Comparison of ENCODE assay signal across 22 cellular contexts in the genomic region with DNA sequence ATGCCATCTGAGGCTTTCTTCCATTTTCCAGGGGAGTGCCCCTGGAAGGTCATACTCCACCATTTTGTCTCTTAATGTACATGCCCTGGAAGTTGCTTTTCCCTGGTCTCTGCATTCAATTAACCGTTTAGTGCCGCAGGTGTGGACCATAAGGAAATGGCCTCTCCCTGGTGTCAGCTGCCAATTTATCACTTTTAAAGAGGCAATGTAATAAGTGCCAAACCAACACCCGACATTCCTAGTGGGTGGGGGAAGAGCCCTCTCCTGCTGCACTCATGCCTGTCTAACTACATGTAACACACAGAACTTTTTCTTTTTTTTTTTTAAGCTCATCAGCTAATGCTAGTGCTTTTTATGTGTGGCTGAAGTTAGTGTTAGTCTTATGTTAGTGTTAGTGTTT. TPM values are rescaled to one million over a fixed set of nuclear protein-coding genes. Genes with fewer than 3 reads are reported as not detected.
DNase-seq lines count a peak whose midpoint lies in the region; ATAC-seq and TF ChIP-seq lines count a peak whose summit lies in the region.
"Had no signal": no experiment of that assay in that cellular context is flagged by ENCODE, and none has a peak within 500 bp of the region (broad histone marks: within the 10 kb centered on the region; RNA-seq: fewer than 3 reads in every experiment).

No MANE protein-coding gene starts in this region.

- H3K9ac ChIP-seq in HUES48 (ENCODE audit: low read depth, low read length) (no peak overlapping the region), endodermal cell (ENCODE audit: extremely low read depth, low read length, poor library complexity, severe bottlenecking) (no peak overlapping the region)

- no peak overlapping the region for H3K4me3 Mint-ChIP-seq in endodermal cell
- H3K4me3 Mint-ChIP-seq: brain; CD4-positive, alpha-beta T cell; nephron progenitor cell; T-helper 17 cell had no signal

- peaks cover 7% of the 10 kb centered on the region for H3K36me3 Mint-ChIP-seq in endodermal cell (ENCODE audit: low read depth)

- H3K4me1 Mint-ChIP-seq in endodermal cell = peaks cover 23% of the 10 kb centered on the region

- in situ Hi-C loops in ACHN (cut with HindIII; ENCODE audit: low pct_ligation_motif_present, low pct_unique_long_range_greater_than_20kb, low sequenced_read_pairs) = no loop called here

- no peak overlapping the region for H2AFZ ChIP-seq in osteoblast (ENCODE audit: low read length)

- 92 to 96% methylated on average over 2 to 3 of the region's 3 CpGs for WGBS in endodermal cell (ENCODE audit: insufficient coverage in 1 of 2, insufficient read length in 1 of 2), 2 experiments

- TF ChIP-seq CTCF in endodermal cell (conservative IDR thresholded peaks at IDR 0.05) (no peak), osteoblast (IDR thresholded peaks at IDR 0.05; ENCODE audit: extremely low read depth, low read depth, low read length) (no peak), upper lobe of right lung (IDR thresholded peaks at IDR 0.05) (no peak)

- H3K27ac ChIP-seq in HUES48 (ENCODE audit: low read depth, low read length) = peak overlapping the region; percentile 75
- no peak overlapping the region for H3K27ac ChIP-seq in endodermal cell (ENCODE audit: low read depth, low read length)
- H3K27ac ChIP-seq in osteoblast (ENCODE audit: low read depth, low read length) = peak overlapping the region; percentile 87
- no peak overlapping the region for H3K27ac ChIP-seq in upper lobe of right lung
- H3K27ac ChIP-seq: heart right ventricle, sigmoid colon had no signal

- ATAC-seq in upper lobe of right lung = no peak
- no peak for ATAC-seq in HG02840 (IDR thresholded peaks at IDR 0.05; ENCODE audit: low FRiP score, unreplicated experiment)
- ATAC-seq: heart right ventricle, left ventricle myocardium superior, T-helper 17 cell had no signal

- H3K27me3 ChIP-seq in HUES48 (ENCODE audit: control insufficient read depth, insufficient read depth, low read length) (no peaks in the 10 kb centered on the region), endodermal cell (ENCODE audit: control insufficient read depth, insufficient read depth, low read length, poor library complexity, severe bottlenecking) (no peaks in the 10 kb centered on the region), osteoblast (ENCODE audit: insufficient read depth, low read length) (no peaks in the 10 kb centered on the region), upper lobe of right lung (no peaks in the 10 kb centered on the region)
- H3K27me3 ChIP-seq: heart right ventricle, sigmoid colon had no signal

- peak; percentile 41 for DNase-seq in ACHN
- DNase-seq in endodermal cell = no peak
- DNase-seq in osteoblast (ENCODE audit: insufficient read length, low spot score, missing footprints) = no peak
- no peak for DNase-seq in upper lobe of right lung
- no peak for DNase-seq in OCI-M2 (lab: John Stamatoyannopoulos, UW; ENCODE audit: unreplicated experiment)
- DNase-seq in superior temporal gyrus (ENCODE audit: extremely low spot score) = no peak
- DNase-seq: activated gamma-delta T cell; activated T-cell treated with anti-CD3 and anti-CD28 coated beads, Interleukin-2, amount 50 U/mL, for 1 hour; CD4-positive, alpha-beta T cell; DMS 273 treated with DMSO at 0.1 percent for 48 hours; effector CD8-positive, alpha-beta T cell; erythroblast; heart right ventricle; left ventricle myocardium superior; NCI-H2171; nephron progenitor cell; sigmoid colon; T-helper 17 cell had no signal

- peak overlapping the region; percentile 71 for H3K27ac Mint-ChIP-seq in endodermal cell
- H3K27ac Mint-ChIP-seq: brain; CD4-positive, alpha-beta T cell; nephron progenitor cell; progenitor cell of endocrine pancreas; T-helper 17 cell had no signal

- peaks cover 5% of the 10 kb centered on the region for H3K27me3 Mint-ChIP-seq in endodermal cell (ENCODE audit: insufficient read depth)
- H3K27me3 Mint-ChIP-seq: brain, progenitor cell of endocrine pancreas had no signal

- H3K9me3 Mint-ChIP-seq in endodermal cell = peaks cover 38% of the 10 kb centered on the region
- H3K9me3 Mint-ChIP-seq: CD4-positive, alpha-beta T cell had no signal

- no peaks in the 10 kb centered on the region for H3K36me3 ChIP-seq in HUES48 (ENCODE audit: control insufficient read depth, insufficient read depth, low read length)
- no peaks in the 10 kb centered on the region for H3K36me3 ChIP-seq in endodermal cell (ENCODE audit: control insufficient read depth, insufficient read depth, low read length)
- no peaks in the 10 kb centered on the region for H3K36me3 ChIP-seq in osteoblast (ENCODE audit: insufficient read depth, low read length)
- no peaks in the 10 kb centered on the region for H3K36me3 ChIP-seq in upper lobe of right lung
- H3K36me3 ChIP-seq: heart right ventricle, sigmoid colon had no signal

- no peaks in the 10 kb centered on the region for H3K79me2 ChIP-seq in osteoblast (ENCODE audit: insufficient read depth, low read length)

- H3K4me3 ChIP-seq in HUES48 (ENCODE audit: low read depth, low read length) (no peak overlapping the region), endodermal cell (ENCODE audit: low read length) (peak overlapping the region; percentile 29), osteoblast (ENCODE audit: insufficient read depth, low read length) (no peak overlapping the region), upper lobe of right lung (no peak overlapping the region)
- H3K4me3 ChIP-seq: heart right ventricle, sigmoid colon had no signal

- intact Hi-C loops in upper lobe of right lung (cut with DNase I) = no loop called here

- H3K9me3 ChIP-seq in HUES48 (ENCODE audit: control insufficient read depth, insufficient read depth, low read length) = no peaks in the 10 kb centered on the region
- peaks cover 37% of the 10 kb centered on the region for H3K9me3 ChIP-seq in endodermal cell (ENCODE audit: control insufficient read depth, low read length)
- no peaks in the 10 kb centered on the region for H3K9me3 ChIP-seq in osteoblast (ENCODE audit: low read depth, low read length)
- H3K9me3 ChIP-seq in upper lobe of right lung = no peaks in the 10 kb centered on the region
- H3K9me3 ChIP-seq: heart right ventricle, sigmoid colon had no signal

- H3K4me1 ChIP-seq in HUES48 (ENCODE audit: control insufficient read depth, insufficient read depth, low read length) = peaks cover 26% of the 10 kb centered on the region
- peaks cover 1% of the 10 kb centered on the region for H3K4me1 ChIP-seq in endodermal cell (ENCODE audit: control insufficient read depth, insufficient read depth, low read length)
- peaks cover 38% of the 10 kb centered on the region for H3K4me1 ChIP-seq in osteoblast (ENCODE audit: insufficient read depth, low read length)
- H3K4me1 ChIP-seq in upper lobe of right lung = no peaks in the 10 kb centered on the region

- peak overlapping the region; percentile 55 for H3K4me2 ChIP-seq in osteoblast (ENCODE audit: insufficient read depth, low read length)

- no peaks in the 10 kb centered on the region for H4K20me1 ChIP-seq in osteoblast (ENCODE audit: insufficient read depth, low read length)

RNA-seq across cellular contexts. Expression of a gene that starts 7.1 kb away (rescaled TPM):
- under 1 TPM; 0.44 to 0.53 TPM for total RNA-seq in endodermal cell
- 0.85 TPM for polyA plus RNA-seq in endodermal cell (2013, experiment 1 of 2)
- 0.87 TPM for polyA plus RNA-seq in endodermal cell (2013, experiment 2 of 2)
- total RNA-seq in osteoblast = 30.6 and 31.8 TPM in 2 replicates
- total RNA-seq in upper lobe of right lung = 11.0 TPM

RNA-seq across cellular contexts. Expression of a gene that starts 14.1 kb away (rescaled TPM):
- 10 to 100 TPM; 18.1 to 27.8 TPM for total RNA-seq in endodermal cell
- polyA plus RNA-seq in endodermal cell (2013, experiment 1 of 2) = 40.1 TPM
- 47.0 TPM for polyA plus RNA-seq in endodermal cell (2013, experiment 2 of 2)
- total RNA-seq in osteoblast = 22.7 and 31.8 TPM in 2 replicates
- 29.3 TPM for total RNA-seq in upper lobe of right lung

RNA-seq across cellular contexts. Expression of a gene that starts 40.6 kb away (rescaled TPM):
- total RNA-seq in endodermal cell (10 to 100 TPM; 60.3 to 88.4 TPM), osteoblast (108 and 110 TPM in 2 replicates), upper lobe of right lung (101 TPM)
- 64.0 TPM for polyA plus RNA-seq in endodermal cell (2013, experiment 1 of 2)
- 67.2 TPM for polyA plus RNA-seq in endodermal cell (2013, experiment 2 of 2)

Comparison
In these comparisons a context has a peak if more than half of its experiments do, and no peak if none do; other contexts are left out.
1. H3K27ac ChIP-seq: peak in HUES48 (single experiment) and osteoblast (single experiment); none in endodermal cell (single experiment) and upper lobe of right lung (single experiment).